14 cellular contexts compared by ENCODE assay signal in genomic region chr10:59654007-59654406, GRCh38. TPM values are rescaled to one million over a fixed set of nuclear protein-coding genes. Genes with fewer than 3 reads are reported as not detected.
DNase-seq lines count a peak whose midpoint lies in the region; ATAC-seq and TF ChIP-seq lines count a peak whose summit lies in the region.
"Had no signal": no experiment of that assay in that cellular context is flagged by ENCODE, and none has a peak within 500 bp of the region (broad histone marks: within the 10 kb centered on the region; RNA-seq: fewer than 3 reads in every experiment).

No MANE protein-coding gene starts in this region.

- no peak for TF ChIP-seq CTCF in activated CD8-positive, alpha-beta T cell treated with anti-CD3 and anti-CD28 coated beads for 36 hours (IDR thresholded peaks at IDR 0.05)
- TF ChIP-seq CTCF in thoracic aorta (IDR thresholded peaks at IDR 0.05) = no peak
- no peak for TF ChIP-seq CTCF in gastroesophageal sphincter (IDR thresholded peaks at IDR 0.05)

- H3K27me3 ChIP-seq in thoracic aorta (replicated peaks; ENCODE audit: insufficient read depth) (no peaks in the 10 kb centered on the region), gastroesophageal sphincter (no peaks in the 10 kb centered on the region)
- H3K27me3 ChIP-seq: right lobe of liver had no signal

- H3K36me3 ChIP-seq in thoracic aorta (no peaks in the 10 kb centered on the region), gastroesophageal sphincter (no peaks in the 10 kb centered on the region)
- H3K36me3 ChIP-seq: right lobe of liver had no signal

- H3K4me1 Mint-ChIP-seq in activated CD8-positive, alpha-beta T cell treated with anti-CD3 and anti-CD28 coated beads for 36 hours (ENCODE audit: low read depth) = peaks cover 10% of the 10 kb centered on the region
- H3K4me1 Mint-ChIP-seq in activated CD8-positive, alpha-beta T cell treated with anti-CD3 and anti-CD28 coated beads, Interleukin-2, amount 10 ng/mL, durations not matched to agents 7 days and 5 days (ENCODE audit: low read depth) = peaks cover 9% of the 10 kb centered on the region
- H3K4me1 Mint-ChIP-seq in T-helper 2 cell treated with Interferon-gamma antibody and Interleukin-4, amounts not matched to agents 5 μg/mL and 100 μg/mL, for 36 hours (ENCODE audit: low read depth) = peaks cover 10% of the 10 kb centered on the region

- in situ Hi-C loops in ACHN (cut with HindIII; ENCODE audit: low pct_ligation_motif_present, low pct_unique_long_range_greater_than_20kb, low sequenced_read_pairs) = no loop called here

- no peaks in the 10 kb centered on the region for H3K36me3 Mint-ChIP-seq in activated CD8-positive, alpha-beta T cell treated with anti-CD3 and anti-CD28 coated beads for 36 hours (ENCODE audit: low read depth)
- no peaks in the 10 kb centered on the region for H3K36me3 Mint-ChIP-seq in activated CD8-positive, alpha-beta T cell treated with anti-CD3 and anti-CD28 coated beads, Interleukin-2, amount 10 ng/mL, durations not matched to agents 7 days and 5 days (ENCODE audit: low read depth)
- H3K36me3 Mint-ChIP-seq in T-helper 2 cell treated with Interferon-gamma antibody and Interleukin-4, amounts not matched to agents 5 μg/mL and 100 μg/mL, for 36 hours (ENCODE audit: low read depth) = peaks cover 2% of the 10 kb centered on the region
- H3K36me3 Mint-ChIP-seq: activated naive CD8-positive, alpha-beta T cell had no signal

- intact Hi-C loops in activated CD8-positive, alpha-beta T cell treated with anti-CD3 and anti-CD28 coated beads for 36 hours (cut with micrococcal nuclease) = no loop called here

- POLR2A ChIA-PET in activated CD8-positive, alpha-beta T cell treated with anti-CD3 and anti-CD28 coated beads for 36 hours (lab: Charles Lee) = no interaction called here
- POLR2A ChIA-PET in activated CD8-positive, alpha-beta T cell treated with anti-CD3 and anti-CD28 coated beads, Interleukin-2, amount 10 ng/mL, durations not matched to agents 7 days and 5 days (lab: Charles Lee) = interaction anchor here (0.9 to 1.2 kb wide), 2 partner anchors 58 to 251 kb away, joined by 4 to 6 read pairs; no protein-coding TSS in a partner anchor

- H3K4me3 ChIP-seq in thoracic aorta = peak overlapping the region; percentile 3
- no peak overlapping the region for H3K4me3 ChIP-seq in gastroesophageal sphincter
- H3K4me3 ChIP-seq: right lobe of liver had no signal

- H3K27ac Mint-ChIP-seq in activated CD8-positive, alpha-beta T cell treated with anti-CD3 and anti-CD28 coated beads for 36 hours = peak overlapping the region; percentile 34
- H3K27ac Mint-ChIP-seq in activated CD8-positive, alpha-beta T cell treated with anti-CD3 and anti-CD28 coated beads, Interleukin-2, amount 10 ng/mL, durations not matched to agents 7 days and 5 days = no peak overlapping the region
- peak overlapping the region; percentile 77 for H3K27ac Mint-ChIP-seq in T-helper 2 cell treated with Interferon-gamma antibody and Interleukin-4, amounts not matched to agents 5 μg/mL and 100 μg/mL, for 36 hours
- H3K27ac Mint-ChIP-seq: activated naive CD8-positive, alpha-beta T cell; mesothelial cell of epicardium had no signal

- 58 to 64% methylated on average over 4 of the region's 4 CpGs for WGBS in gastroesophageal sphincter (ENCODE audit: low coverage in 1 of 2), 2 donors

- TF ChIP-seq POLR2A in gastroesophageal sphincter (IDR thresholded peaks at IDR 0.05) = no peak

- peaks cover 11 to 36% of the 10 kb centered on the region in 2 donors for H3K4me1 ChIP-seq in thoracic aorta (ENCODE audit: control insufficient read depth in 1 of 2, low read depth in 2 of 2)
- peaks cover 0 to 2% (median 0%) of the 10 kb centered on the region in 3 donors for H3K4me1 ChIP-seq in gastroesophageal sphincter
- H3K4me1 ChIP-seq: right lobe of liver had no signal

- H3K9me3 ChIP-seq in thoracic aorta (no peaks in the 10 kb centered on the region), gastroesophageal sphincter (no peaks in the 10 kb centered on the region)
- H3K9me3 ChIP-seq: right lobe of liver had no signal

- DNase-seq in activated CD8-positive, alpha-beta T cell treated with anti-CD3 and anti-CD28 coated beads for 36 hours = no peak
- no peak for DNase-seq in activated CD8-positive, alpha-beta T cell treated with anti-CD3 and anti-CD28 coated beads, Interleukin-2, amount 10 ng/mL, durations not matched to agents 7 days and 5 days
- DNase-seq in T-helper 2 cell treated with Interferon-gamma antibody and Interleukin-4, amounts not matched to agents 5 μg/mL and 100 μg/mL, for 36 hours (ENCODE audit: low spot score) = no peak
- DNase-seq in thoracic aorta (ENCODE audit: low spot score) (no peak), epidermal melanocyte (ENCODE audit: insufficient read length, low spot score) (no peak), ACHN (no peak)
- DNase-seq: activated CD4-positive, alpha-beta T cell treated with anti-CD3 and anti-CD28 coated beads for 1 hour; effector memory CD4-positive, alpha-beta T cell; NCI-H1436; right lobe of liver had no signal

- H3K4me3 Mint-ChIP-seq in activated CD8-positive, alpha-beta T cell treated with anti-CD3 and anti-CD28 coated beads for 36 hours = no peak overlapping the region
- no peak overlapping the region for H3K4me3 Mint-ChIP-seq in activated CD8-positive, alpha-beta T cell treated with anti-CD3 and anti-CD28 coated beads, Interleukin-2, amount 10 ng/mL, durations not matched to agents 7 days and 5 days
- peak overlapping the region; percentile 41 for H3K4me3 Mint-ChIP-seq in T-helper 2 cell treated with Interferon-gamma antibody and Interleukin-4, amounts not matched to agents 5 μg/mL and 100 μg/mL, for 36 hours
- H3K4me3 Mint-ChIP-seq: activated naive CD8-positive, alpha-beta T cell; mesothelial cell of epicardium had no signal

- CTCF ChIA-PET in activated CD8-positive, alpha-beta T cell treated with anti-CD3 and anti-CD28 coated beads for 36 hours (lab: Charles Lee) = interaction anchor here (0.6 to 0.8 kb wide), 2 partner anchors 67 to 636 kb away, joined by 3 read pairs; no protein-coding TSS in a partner anchor
- CTCF ChIA-PET in activated CD8-positive, alpha-beta T cell treated with anti-CD3 and anti-CD28 coated beads, Interleukin-2, amount 10 ng/mL, durations not matched to agents 7 days and 5 days (lab: Charles Lee) = interaction anchor here (0.8 to 1.1 kb wide), 2 partner anchors 21 to 28 kb away, joined by 3 to 4 read pairs; no protein-coding TSS in a partner anchor

- H3K27me3 Mint-ChIP-seq in activated CD8-positive, alpha-beta T cell treated with anti-CD3 and anti-CD28 coated beads for 36 hours = no peaks in the 10 kb centered on the region
- no peaks in the 10 kb centered on the region for H3K27me3 Mint-ChIP-seq in activated CD8-positive, alpha-beta T cell treated with anti-CD3 and anti-CD28 coated beads, Interleukin-2, amount 10 ng/mL, durations not matched to agents 7 days and 5 days (ENCODE audit: low read depth)
- peaks cover 2% of the 10 kb centered on the region for H3K27me3 Mint-ChIP-seq in T-helper 2 cell treated with Interferon-gamma antibody and Interleukin-4, amounts not matched to agents 5 μg/mL and 100 μg/mL, for 36 hours (ENCODE audit: low read depth)
- H3K27me3 Mint-ChIP-seq: activated naive CD8-positive, alpha-beta T cell had no signal

- no peaks in the 10 kb centered on the region for H3K9me3 Mint-ChIP-seq in activated CD8-positive, alpha-beta T cell treated with anti-CD3 and anti-CD28 coated beads for 36 hours
- no peaks in the 10 kb centered on the region for H3K9me3 Mint-ChIP-seq in activated CD8-positive, alpha-beta T cell treated with anti-CD3 and anti-CD28 coated beads, Interleukin-2, amount 10 ng/mL, durations not matched to agents 7 days and 5 days (ENCODE audit: insufficient read depth)
- H3K9me3 Mint-ChIP-seq in T-helper 2 cell treated with Interferon-gamma antibody and Interleukin-4, amounts not matched to agents 5 μg/mL and 100 μg/mL, for 36 hours = peaks cover 10% of the 10 kb centered on the region

- H3K27ac ChIP-seq in thoracic aorta = peak overlapping the region in 1 of 2 donors; percentile 31
- no peak overlapping the region for H3K27ac ChIP-seq in gastroesophageal sphincter
- H3K27ac ChIP-seq: right lobe of liver had no signal

- no peak for ATAC-seq in activated CD8-positive, alpha-beta T cell treated with anti-CD3 and anti-CD28 coated beads for 36 hours
- ATAC-seq in activated CD8-positive, alpha-beta T cell treated with anti-CD3 and anti-CD28 coated beads, Interleukin-2, amount 10 ng/mL, durations not matched to agents 7 days and 5 days = no peak
- ATAC-seq in HG03460 (IDR thresholded peaks at IDR 0.05; ENCODE audit: unreplicated experiment) = peak; percentile 50
- no peak for ATAC-seq in thoracic aorta (ENCODE audit: insufficient number of reproducible peaks, low FRiP score, low read depth)
- ATAC-seq in gastroesophageal sphincter = no peak

- TF ChIP-seq EP300 in gastroesophageal sphincter (IDR thresholded peaks at IDR 0.05) = no peak

RNA-seq across cellular contexts. Expression of gene SLC16A9, which starts 55.6 kb away (rescaled TPM):
- total RNA-seq in activated CD8-positive, alpha-beta T cell treated with anti-CD3 and anti-CD28 coated beads for 36 hours = 1 to 10 TPM; 1.2 to 1.3 TPM
- under 1 TPM; 0.08 to 0.10 TPM for total RNA-seq in activated CD8-positive, alpha-beta T cell treated with anti-CD3 and anti-CD28 coated beads, Interleukin-2, amount 10 ng/mL, durations not matched to agents 7 days and 5 days
- 1 to 10 TPM; 1.6 to 1.8 TPM for total RNA-seq in thoracic aorta
- total RNA-seq in gastroesophageal sphincter = 1 to 10 TPM in 2 of 4 donors, under 1 TPM in 2; 0.54 to 2.2 (median 1.2) TPM
